21 cellular contexts compared by ENCODE assay signal in the genomic region with DNA sequence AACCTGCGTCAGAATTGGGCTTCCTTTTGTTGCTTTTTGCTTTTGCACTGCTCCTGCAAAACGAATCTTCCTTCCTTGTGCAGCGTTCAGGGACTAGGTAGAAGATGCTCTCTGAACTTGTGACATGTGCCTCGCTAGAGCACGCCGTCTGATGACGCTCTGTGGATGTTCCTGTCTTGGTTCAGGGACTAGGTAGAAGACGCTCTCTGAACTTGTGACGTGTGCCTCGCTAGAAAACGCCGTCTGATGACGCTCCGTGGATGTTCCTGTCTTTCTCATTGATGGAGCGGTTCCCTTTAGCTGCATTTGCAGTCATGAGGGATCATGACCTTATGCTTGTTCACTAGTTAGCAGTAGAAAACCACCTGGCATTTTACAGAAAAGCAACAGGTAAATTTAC.
DNase-seq lines count a peak whose midpoint lies in the region; ATAC-seq, FAIRE-seq and TF ChIP-seq lines count a peak whose summit lies in the region.
"Had no signal": no experiment of that assay in that cellular context is flagged by ENCODE, and none has a peak within 500 bp of the region (broad histone marks: within the 10 kb centered on the region; RNA-seq: fewer than 3 reads in every experiment).

No MANE protein-coding gene starts in this region.

- H2BK12ac ChIP-seq in trophoblast cell (ENCODE audit: low read length) = no peak overlapping the region

- CTCF ChIA-PET in HepG2 (lab: Yijun Ruan, JAX; ENCODE audit: low intra/inter-chr PET ratio, low total read pairs) = no interaction called here

- no peak overlapping the region for H3K4ac ChIP-seq in trophoblast cell (ENCODE audit: low read depth, low read length)

- H3K27me3 ChIP-seq in HepG2 (ENCODE audit: control insufficient read depth in 1 of 2, insufficient read depth in 2 of 2, low read length in 2 of 2) (peaks cover 3 to 42% of the 10 kb centered on the region in 2 experiments; a peak in 3 of 5 replicates), right lobe of liver (no peaks in the 10 kb centered on the region), neural cell (ENCODE audit: insufficient read depth, low read depth, low read length) (no peaks in the 10 kb centered on the region), trophoblast cell (ENCODE audit: insufficient read depth, low read length) (no peaks in the 10 kb centered on the region)

- in situ Hi-C loops in HepG2 (cut with HindIII; ENCODE audit: extremely low pct_ligation_motif_present, low pct_unique_long_range_greater_than_20kb) = loop anchor here (25.0 kb wide), 1 partner anchor 216 kb away; no protein-coding TSS in a partner anchor

- TF ChIP-seq EP300 in HepG2 (IDR thresholded peaks at IDR 0.05; ENCODE audit: low read depth in 2 of 2, low read length in 2 of 2) = no peak
- TF ChIP-seq EP300 in HepG2 (CRISPR knock-in tag; IDR thresholded peaks at IDR 0.05; ENCODE audit: borderline replicate concordance) = no peak
- no peak for TF ChIP-seq EP300 in neural cell (conservative IDR thresholded peaks at IDR 0.05; ENCODE audit: poor library complexity, severe bottlenecking)

- H3K9me3 ChIP-seq in HepG2 (ENCODE audit: low read length) (no peaks in the 10 kb centered on the region), right lobe of liver (no peaks in the 10 kb centered on the region), neural cell (ENCODE audit: low read length) (no peaks in the 10 kb centered on the region), trophoblast cell (ENCODE audit: insufficient read depth, low read depth, low read length) (peaks cover 4% of the 10 kb centered on the region)
- H3K9me3 ChIP-seq: A549; BLaER1 treated with 17β-estradiol and CSF1 and Interleukin-3, amounts not matched to agents 10 nM and 100 nM; Caco-2 had no signal

- WGBS in HepG2 (ENCODE audit: low lambda C conversion rate) = 28% methylated on average over 15 of the region's 15 CpGs
- 84% methylated on average over 9 of the region's 15 CpGs for WGBS in right lobe of liver (ENCODE audit: insufficient coverage, low coverage, low lambda C conversion rate, missing lambda C conversion rate)
- no CpG with 5 or more reads among the region's 15 CpGs for WGBS in trophoblast cell (ENCODE audit: extremely low coverage, insufficient coverage, insufficient read length)

- TF ChIP-seq RAD21 in HepG2 (CRISPR knock-in tag; IDR thresholded peaks at IDR 0.05) = no peak
- TF ChIP-seq RAD21 in neural cell (conservative IDR thresholded peaks at IDR 0.05) = no peak

- POLR2A ChIA-PET in HepG2 (lab: Yijun Ruan, JAX) = no interaction called here

- H3K23ac ChIP-seq in trophoblast cell (ENCODE audit: low read length) = peak overlapping the region; percentile 21

- H2BK5ac ChIP-seq in trophoblast cell (ENCODE audit: low read depth, low read length, poor library complexity) = no peak overlapping the region

- ATAC-seq in HepG2 (no peak), right lobe of liver (no peak), HG02884 (IDR thresholded peaks at IDR 0.05; ENCODE audit: unreplicated experiment) (no peak), HG02763 (IDR thresholded peaks at IDR 0.05; ENCODE audit: unreplicated experiment) (no peak)
- ATAC-seq: A549; CD8-positive, alpha-beta T cell had no signal

- no peaks in the 10 kb centered on the region for H3K79me1 ChIP-seq in trophoblast cell (ENCODE audit: low read length)

- H4K20me1 ChIP-seq in HepG2 (ENCODE audit: insufficient read depth, low read length) = no peaks in the 10 kb centered on the region
- H4K20me1 ChIP-seq in neural cell (ENCODE audit: insufficient read depth) = no peaks in the 10 kb centered on the region

- H3K9ac ChIP-seq in HepG2 (ENCODE audit: insufficient read depth, low read depth, low read length) = no peak overlapping the region
- H3K9ac ChIP-seq in neural cell (ENCODE audit: low read length) = peak overlapping the region; percentile 3
- H3K9ac ChIP-seq in trophoblast cell (ENCODE audit: low read length) = no peak overlapping the region
- H3K9ac ChIP-seq: BLaER1 treated with 17β-estradiol and CSF1 and Interleukin-3, amounts not matched to agents 10 nM and 100 nM had no signal

- H3K4me2 ChIP-seq in HepG2 (ENCODE audit: low read depth, low read length) (no peak overlapping the region), neural cell (ENCODE audit: low read length) (no peak overlapping the region), trophoblast cell (ENCODE audit: low read length) (no peak overlapping the region)
- H3K4me2 ChIP-seq: A549; BLaER1 treated with 17β-estradiol and CSF1 and Interleukin-3, amounts not matched to agents 10 nM and 100 nM had no signal

- no peak overlapping the region for H4K12ac ChIP-seq in trophoblast cell (ENCODE audit: low read depth, low read length)

- BruUV-seq in HepG2 (replicated peaks; lab: Mats Ljungman, UMichigan) = no TSS peak

- H3K4me1 ChIP-seq in HepG2 (ENCODE audit: insufficient read depth, low read length) = no peaks in the 10 kb centered on the region
- H3K4me1 ChIP-seq in right lobe of liver = no peaks in the 10 kb centered on the region
- no peaks in the 10 kb centered on the region for H3K4me1 ChIP-seq in trophoblast cell (ENCODE audit: control insufficient read depth in 1 of 2, insufficient read depth in 2 of 2, low read length in 2 of 2)
- H3K4me1 ChIP-seq: A549, Caco-2 had no signal

- no peak overlapping the region for H3K14ac ChIP-seq in trophoblast cell (ENCODE audit: low read length)

- H2AK5ac ChIP-seq in trophoblast cell (ENCODE audit: low read length) = no peak overlapping the region

- intact Hi-C loops in HepG2 (cut with micrococcal nuclease; ENCODE audit: unreplicated experiment) = no loop called here
- intact Hi-C loops in right lobe of liver (cut with DNase I) = no loop called here

- H3F3A ChIP-seq in neural cell (ENCODE audit: insufficient read depth, low read length, poor library complexity, severe bottlenecking) = no peaks in the 10 kb centered on the region

- TF ChIP-seq CTCF in HepG2 (CRISPR knock-in tag; IDR thresholded peaks at IDR 0.05) = no peak
- no peak for TF ChIP-seq CTCF in right lobe of liver (IDR thresholded peaks at IDR 0.05)
- no peak for TF ChIP-seq CTCF in neural cell (IDR thresholded peaks at IDR 0.05; ENCODE audit: poor library complexity, severe bottlenecking)

- H2AFZ ChIP-seq in HepG2 (ENCODE audit: low read length) (no peak overlapping the region), neural cell (ENCODE audit: low read depth, low read length) (no peak overlapping the region), trophoblast cell (ENCODE audit: insufficient read depth, low read length, poor library complexity) (no peak overlapping the region)

- no peaks in the 10 kb centered on the region for H3K36me3 ChIP-seq in HepG2 (replicated peaks in 1 of 2; ENCODE audit: control insufficient read depth in 1 of 2, insufficient read depth in 2 of 2, low read length in 2 of 2)
- no peaks in the 10 kb centered on the region for H3K36me3 ChIP-seq in right lobe of liver
- no peaks in the 10 kb centered on the region for H3K36me3 ChIP-seq in neural cell (ENCODE audit: insufficient read depth, low read length)
- no peaks in the 10 kb centered on the region for H3K36me3 ChIP-seq in trophoblast cell (ENCODE audit: control insufficient read depth in 1 of 2, insufficient read depth in 2 of 2, low read length in 2 of 2)
- H3K36me3 ChIP-seq: BLaER1 treated with 17β-estradiol and CSF1 and Interleukin-3, amounts not matched to agents 10 nM and 100 nM had no signal

- no peaks in the 10 kb centered on the region for H3K9me2 ChIP-seq in neural cell (ENCODE audit: insufficient read depth, low read length)

- no peak overlapping the region for H3K18ac ChIP-seq in trophoblast cell (ENCODE audit: low read length)

- no peak for DNase-seq in HepG2 (ENCODE audit: low spot score)
- DNase-seq in right lobe of liver = no peak
- DNase-seq in trophoblast cell = no peak
- DNase-seq: AML-193; Caco-2; Calu3; CD4-positive, alpha-beta T cell; CD8-positive, alpha-beta T cell; DMS79 treated with DMSO at 0.1 percent for 48 hours; GF-D8 had no signal

- H3K4me3 ChIP-seq in HepG2 (replicated peaks in 1 of 3; ENCODE audit: insufficient read depth in 1 of 3, low read depth in 2 of 3, low read length in 3 of 3) (no peak overlapping the region), right lobe of liver (no peak overlapping the region), neural cell (ENCODE audit: low read length) (peak overlapping the region; percentile 46), trophoblast cell (ENCODE audit: low read depth, low read length) (no peak overlapping the region)
- H3K4me3 ChIP-seq: A549; BLaER1 treated with 17β-estradiol and CSF1 and Interleukin-3, amounts not matched to agents 10 nM and 100 nM had no signal

- TF ChIP-seq POLR2A in HepG2 (IDR thresholded peaks at IDR 0.05; ENCODE audit: insufficient read depth in 1 of 2, low read depth in 2 of 2, low read length in 2 of 2) (no peak), right lobe of liver (IDR thresholded peaks at IDR 0.05) (no peak)

- no peak overlapping the region for H3K27ac ChIP-seq in HepG2 (ENCODE audit: extremely low read length, insufficient read depth, low read length)
- no peak overlapping the region for H3K27ac ChIP-seq in right lobe of liver
- H3K27ac ChIP-seq in neural cell (ENCODE audit: low read length) = peak overlapping the region; percentile 74
- H3K27ac ChIP-seq in trophoblast cell (ENCODE audit: low read depth, low read length) = no peak overlapping the region
- H3K27ac ChIP-seq: 22Rv1; A549; BLaER1 treated with 17β-estradiol and CSF1 and Interleukin-3, amounts not matched to agents 10 nM and 100 nM; C4-2B had no signal

- no peak overlapping the region for H2BK120ac ChIP-seq in trophoblast cell (ENCODE audit: insufficient read depth, low read length, poor library complexity)

- no peak overlapping the region for H4K91ac ChIP-seq in trophoblast cell (ENCODE audit: low read depth, low read length)

- H3K79me2 ChIP-seq in HepG2 (ENCODE audit: insufficient read depth, low read length) (no peaks in the 10 kb centered on the region), neural cell (replicated peaks; ENCODE audit: insufficient read depth, low read length) (no peaks in the 10 kb centered on the region), trophoblast cell (ENCODE audit: control insufficient read depth, insufficient read depth, low read length, poor library complexity) (no peaks in the 10 kb centered on the region)

- H4K8ac ChIP-seq in trophoblast cell (ENCODE audit: low read depth, low read length) = no peak overlapping the region

- no peak for FAIRE-seq in HepG2 (lab: Jason Lieb, UNC)
- FAIRE-seq: A549, D721Med, G401.6, GM12891, GM19239 had no signal

TF ChIP-seq in neural cell, 6 proteins besides CTCF, POLR2A, EP300 and RAD21 (continues in another document):
- no peak for TF ChIP-seq SMC3 (conservative IDR thresholded peaks at IDR 0.05; ENCODE audit: poor library complexity)
- TF ChIP-seq POLR2AphosphoS5 (IDR thresholded peaks at IDR 0.05) = no peak
- no peak for TF ChIP-seq MXI1 (conservative IDR thresholded peaks at IDR 0.05; ENCODE audit: poor library complexity, severe bottlenecking)
- TF ChIP-seq EZH2 (IDR thresholded peaks at IDR 0.05; ENCODE audit: borderline replicate concordance, insufficient read depth, low read length, poor library complexity, severe bottlenecking) = no peak
- TF ChIP-seq TAF1 (IDR thresholded peaks at IDR 0.05; ENCODE audit: low read depth) = no peak
